ENCODE assay signal across 21 cellular contexts in the genomic region with DNA sequence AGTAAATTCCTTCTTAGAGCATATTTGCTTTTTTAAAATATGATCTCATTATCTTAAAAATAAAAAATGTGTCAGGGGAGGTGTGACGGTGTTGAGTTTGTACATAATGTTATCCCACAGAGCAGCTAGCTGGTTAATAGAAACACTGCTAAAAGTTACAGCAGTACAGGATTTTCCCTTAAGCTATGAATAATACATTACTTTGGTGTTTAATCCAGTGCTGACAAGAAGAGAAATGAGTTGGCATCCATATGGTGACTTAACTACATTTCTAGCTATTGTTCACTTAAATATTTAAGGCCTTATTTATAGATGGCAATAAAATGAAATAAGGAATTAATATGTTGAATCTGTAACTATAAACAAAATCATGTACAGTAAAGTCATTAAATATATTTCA.
DNase-seq lines count a peak whose midpoint lies in the region; FAIRE-seq and TF ChIP-seq lines count a peak whose summit lies in the region.
"Had no signal": no experiment of that assay in that cellular context is flagged by ENCODE, and none has a peak within 500 bp of the region (broad histone marks: within the 10 kb centered on the region; RNA-seq: fewer than 3 reads in every experiment).

No MANE protein-coding gene starts in this region.

- no peak for FAIRE-seq in bronchial epithelial cell (lab: Jason Lieb, UNC)
- FAIRE-seq: GM12892, GM18507, HTR-8/SVneo had no signal

- in situ Hi-C loops in mammary epithelial cell (cut with MboI; ENCODE audit: low sequenced_read_pairs in 2 of 2) = no loop called here

- no peaks in the 10 kb centered on the region for H3K9me3 ChIP-seq in mammary epithelial cell (replicated peaks; ENCODE audit: insufficient read depth, low read length)
- no peaks in the 10 kb centered on the region for H3K9me3 ChIP-seq in breast epithelium
- H3K9me3 ChIP-seq: BE2C had no signal

- no TSS peak for BruUV-seq in mammary epithelial cell (replicated peaks; lab: Mats Ljungman, UMichigan)

- no peaks in the 10 kb centered on the region for H4K20me1 ChIP-seq in mammary epithelial cell (ENCODE audit: insufficient read depth, low read length)

- H3K4me3 ChIP-seq in mammary epithelial cell (replicated peaks in 1 of 3; ENCODE audit: insufficient read depth in 1 of 3, low read depth in 2 of 3, low read length in 3 of 3) (no peak overlapping the region), breast epithelium (no peak overlapping the region), bronchial epithelial cell (ENCODE audit: low read depth, low read length) (no peak overlapping the region)

- TF ChIP-seq POLR2A in breast epithelium (IDR thresholded peaks at IDR 0.05) = no peak

- H3K27ac ChIP-seq in mammary epithelial cell (ENCODE audit: insufficient read depth, low read depth, low read length) (no peak overlapping the region), breast epithelium (no peak overlapping the region)

- 100% methylated on average over 1 of the region's 1 CpG for WGBS in mammary epithelial cell (ENCODE audit: low coverage, missing lambda C conversion rate)

- CTCF ChIA-PET in mammary epithelial cell (lab: Charles Lee; ENCODE audit: low non-redundant PET) = no interaction called here

- H2AFZ ChIP-seq in mammary epithelial cell (ENCODE audit: low read depth, low read length) = no peak overlapping the region

- no peaks in the 10 kb centered on the region for H3K79me2 ChIP-seq in mammary epithelial cell (ENCODE audit: insufficient read depth, low read length)

- TF ChIP-seq CTCF in mammary epithelial cell (conservative IDR thresholded peaks at IDR 0.05 in 1 of 2, IDR thresholded peaks at IDR 0.05 in 1 of 2; ENCODE audit: extremely low read depth in 1 of 2, insufficient read depth in 1 of 2, low read depth in 1 of 2, low read length in 2 of 2) (no peak), breast epithelium (IDR thresholded peaks at IDR 0.05) (no peak), bronchial epithelial cell (IDR thresholded peaks at IDR 0.05; ENCODE audit: insufficient read depth, low read length, severe bottlenecking) (no peak)

- H3K9ac ChIP-seq in mammary epithelial cell (ENCODE audit: insufficient read depth, low read length) = no peak overlapping the region

- H3K36me3 ChIP-seq in mammary epithelial cell (ENCODE audit: insufficient read depth, low read length) (no peaks in the 10 kb centered on the region), breast epithelium (peaks cover 3% of the 10 kb centered on the region), bronchial epithelial cell (ENCODE audit: control insufficient read depth, insufficient read depth, low read length) (no peaks in the 10 kb centered on the region)
- H3K36me3 ChIP-seq: BE2C had no signal

- H3K27me3 ChIP-seq in mammary epithelial cell (ENCODE audit: insufficient read depth, low read length) (no peaks in the 10 kb centered on the region), breast epithelium (no peaks in the 10 kb centered on the region), bronchial epithelial cell (ENCODE audit: control insufficient read depth, insufficient read depth, low read length) (no peaks in the 10 kb centered on the region)
- H3K27me3 ChIP-seq: BE2C had no signal

- no peak overlapping the region for H3K4me2 ChIP-seq in mammary epithelial cell (ENCODE audit: insufficient read depth, low read depth, low read length)

- dilution Hi-C loops in mammary epithelial cell (cut with HindIII; ENCODE audit: low sequenced_read_pairs) = no loop called here

- no peaks in the 10 kb centered on the region for H3K4me1 ChIP-seq in mammary epithelial cell (ENCODE audit: insufficient read depth, low read length)
- H3K4me1 ChIP-seq in breast epithelium = no peaks in the 10 kb centered on the region
- H3K4me1 ChIP-seq: BE2C had no signal

- DNase-seq in mammary epithelial cell = peak; percentile 1
- no peak for DNase-seq in breast epithelium (ENCODE audit: low spot score in 2 of 2)
- peak; percentile 2 for DNase-seq in bronchial epithelial cell (ENCODE audit: low read depth)
- DNase-seq in inferior parietal cortex (ENCODE audit: extremely low spot score) = peak; percentile 20
- DNase-seq in stimulated activated CD4-positive, alpha-beta T cell treated with anti-CD3 and anti-CD28 coated beads, Interleukin-4, amount 100 ng/mL, for 4 hours = no peak
- DNase-seq in RKO (ENCODE audit: low spot score) = no peak
- DNase-seq: ACHN; BE2C; C1 segment of cervical spinal cord; CD4-positive, CD25-positive, alpha-beta regulatory T cell; CD8-positive, alpha-beta memory T cell; COR-L47; DMS153; DMS79; GDM1; GOT3; H7; IMR-90 had no signal

- intact Hi-C loops in mammary epithelial cell (cut with micrococcal nuclease) (no loop called here), breast epithelium (cut with DNase I; ENCODE audit: low total_unique reads) (no loop called here)

Comparison
In these comparisons a context has a peak if more than half of its experiments do, and no peak if none do; other contexts are left out.
1. DNase-seq: peak in mammary epithelial cell (single experiment), bronchial epithelial cell (single experiment) and inferior parietal cortex (single experiment); none in breast epithelium (0 of 2), stimulated activated CD4-positive, alpha-beta T cell treated with anti-CD3 and anti-CD28 coated beads, Interleukin-4, amount 100 ng/mL, for 4 hours (0 of 2) and RKO (single experiment).